ENCODE assay signal across 19 cellular contexts in genomic region chr20:2738734-2739398, GRCh38. TPM values are rescaled to one million over a fixed set of nuclear protein-coding genes. Genes with fewer than 3 reads are reported as not detected.
A peak's percentile ranks its signal among the peaks of the same experiment; 100 is the strongest.
DNase-seq lines count a peak whose midpoint lies in the region; ATAC-seq, FAIRE-seq and TF ChIP-seq lines count a peak whose summit lies in the region.
"Had no signal": no experiment of that assay in that cellular context is flagged by ENCODE, and none has a peak within 500 bp of the region (broad histone marks: within the 10 kb centered on the region; RNA-seq: fewer than 3 reads in every experiment).

No MANE protein-coding gene starts in this region.

- no peaks in the 10 kb centered on the region for H4K20me1 ChIP-seq in H1 (replicated peaks in 1 of 2; ENCODE audit: control insufficient read depth in 1 of 2, insufficient read depth in 2 of 2, low read length in 2 of 2)

- H3K79me1 ChIP-seq in H1 (ENCODE audit: low read depth, low read length) = no peaks in the 10 kb centered on the region

- 71% methylated on average over 13 of the region's 13 CpGs; no CpG with 5 or more reads in 1 of the 2 experiments for WGBS in H1 (ENCODE audit: extremely low coverage in 1 of 2, insufficient coverage in 1 of 2, insufficient read length in 1 of 2, insufficient replicate concordance in 2 of 2, low coverage in 1 of 2, low lambda C conversion rate in 2 of 2, missing lambda C conversion rate in 1 of 2), 2 experiments
- 68 to 72% methylated on average over 10 to 13 of the region's 13 CpGs for WGBS in thyroid gland, 2 donors

- no peaks in the 10 kb centered on the region for H3K79me2 ChIP-seq in H1 (ENCODE audit: control insufficient read depth in 1 of 2, insufficient read depth in 2 of 2, low read length in 2 of 2)

- TF ChIP-seq CTCF in H1 (IDR thresholded peaks at IDR 0.05; ENCODE audit: control extremely low read depth in 1 of 3, insufficient read depth in 1 of 3, low read depth in 1 of 3, low read length in 3 of 3) = no peak
- no peak for TF ChIP-seq CTCF in thyroid gland (IDR thresholded peaks at IDR 0.05)

- peak overlapping the region; percentile 76 for H4K91ac ChIP-seq in H1 (replicated peaks; ENCODE audit: insufficient read length, low read length)

- H3K9me3 ChIP-seq in H1 (ENCODE audit: insufficient read depth in 2 of 2, low read depth in 1 of 2, low read length in 1 of 2) = 0 out of 4 replicates have a peak, but pooled peaks cover 0 to 3% of the 10 kb centered on the region in 2 experiments
- H3K9me3 ChIP-seq in thyroid gland = no peaks in the 10 kb centered on the region
- H3K9me3 ChIP-seq: Peyer's patch had no signal

- peak overlapping the region; percentile 38 for H3K27ac Mint-ChIP-seq in activated naive CD4-positive, alpha-beta T cell treated with anti-CD3 and anti-CD28 coated beads, Interleukin-2, amount 50 U/mL, for 24 hours

- H3K9me3 Mint-ChIP-seq in activated naive CD4-positive, alpha-beta T cell treated with anti-CD3 and anti-CD28 coated beads, Interleukin-2, amount 50 U/mL, for 24 hours = no peaks in the 10 kb centered on the region

- FAIRE-seq in H1 (lab: Jason Lieb, UNC) = no peak
- FAIRE-seq: A204.1, D721Med, K562 had no signal

- H3K14ac ChIP-seq in H1 (ENCODE audit: insufficient read length) = no peak overlapping the region

- no peak overlapping the region for H3K27ac ChIP-seq in H1 (ENCODE audit: low read depth, low read length)
- H3K27ac ChIP-seq in thyroid gland = no peak overlapping the region
- H3K27ac ChIP-seq: Peyer's patch had no signal

- H2AK5ac ChIP-seq in H1 (ENCODE audit: low read depth, low read length) = no peak overlapping the region

- no peak overlapping the region for H3K18ac ChIP-seq in H1 (ENCODE audit: extremely low read depth, low read length)

- no peak for DNase-seq in activated naive CD4-positive, alpha-beta T cell treated with anti-CD3 and anti-CD28 coated beads, Interleukin-2, amount 50 U/mL, for 16 hours
- DNase-seq in H7 = peak; percentile 67
- DNase-seq in H1 (ENCODE audit: low read depth in 1 of 2, low spot score in 2 of 2) = peak in 1 of 2 experiments; percentile 45
- peak; percentile 40 to 60 for DNase-seq in thyroid gland
- no peak for DNase-seq in SW 1271 (lab: John Stamatoyannopoulos, UW)
- DNase-seq: DND-41; HCEC 1CT; NCI-H1105 treated with DMSO at 0.1 percent for 48 hours; NCI-H1694; NCI-H2081 treated with DMSO at 0.1 percent for 48 hours; NK-92 treated with Interleukin-12 subunit alpha and Interleukin-12 subunit beta, amount 100 ng/mL, for 24 hours; Peyer's patch had no signal

- no peaks in the 10 kb centered on the region for H3K27me3 Mint-ChIP-seq in activated naive CD4-positive, alpha-beta T cell treated with anti-CD3 and anti-CD28 coated beads, Interleukin-2, amount 50 U/mL, for 24 hours

- no peak overlapping the region for H3K4ac ChIP-seq in H1 (replicated peaks; ENCODE audit: insufficient read length, low read depth, low read length)

- H3K4me1 ChIP-seq in H1 (replicated peaks in 1 of 4; ENCODE audit: control insufficient read depth in 3 of 4, insufficient read depth in 4 of 4, low read length in 3 of 4) (peaks cover 2 to 9% (median 5%) of the 10 kb centered on the region in 4 experiments), thyroid gland (peaks cover 7 to 13% of the 10 kb centered on the region in 2 donors)

- H3K23ac ChIP-seq in H1 (ENCODE audit: insufficient read length) = no peak overlapping the region

- no peaks in the 10 kb centered on the region for H3K36me3 Mint-ChIP-seq in activated naive CD4-positive, alpha-beta T cell treated with anti-CD3 and anti-CD28 coated beads, Interleukin-2, amount 50 U/mL, for 24 hours

- CTCF ChIA-PET in H1 (lab: Charles Lee; ENCODE audit: partially characterized antibody) = interaction anchor here (0.6 to 18.6 kb wide), 9 partner anchors 9 to 66 kb away, joined by 3 to 286 read pairs (median 7); partner anchors contain the start of gene EBF4

- H2BK15ac ChIP-seq in H1 (ENCODE audit: low read length) = no peak overlapping the region; the same call in 1 of the 2 replicates

- H2AFZ ChIP-seq in H1 (ENCODE audit: low read length) = no peak overlapping the region

- H3K4me2 ChIP-seq in H1 (ENCODE audit: insufficient read depth in 1 of 2, low read depth in 2 of 2, low read length in 2 of 2) = 0 out of 4 replicates have a peak overlapping the region, but pooled peaks of 1 of the 2 experiments have one; percentile 3

- no peak overlapping the region for H3K56ac ChIP-seq in H1 (replicated peaks; ENCODE audit: insufficient read length, low read depth, low read length)

- H4K8ac ChIP-seq in H1 (ENCODE audit: extremely low read depth, insufficient read depth, low read length) = no peak overlapping the region; the same call in 1 of the 2 replicates

- no peaks in the 10 kb centered on the region for H3K36me3 ChIP-seq in H7 (replicated peaks; ENCODE audit: control insufficient read depth, insufficient read depth, low read length)
- H3K36me3 ChIP-seq in H1 (ENCODE audit: control insufficient read depth in 2 of 4, insufficient read depth in 4 of 4, low read length in 3 of 4) = no peaks in the 10 kb centered on the region
- H3K36me3 ChIP-seq in thyroid gland = no peaks in the 10 kb centered on the region
- H3K36me3 ChIP-seq: Peyer's patch had no signal

- H2BK12ac ChIP-seq in H1 (ENCODE audit: low read depth, low read length) = no peak overlapping the region

- no peak overlapping the region for H2BK120ac ChIP-seq in H1 (replicated peaks; ENCODE audit: low read depth, low read length)

- ATAC-seq in GM19324 (IDR thresholded peaks at IDR 0.05; ENCODE audit: low FRiP score, unreplicated experiment) = no peak
- no peak for ATAC-seq in HG03432 (IDR thresholded peaks at IDR 0.05; ENCODE audit: unreplicated experiment)
- ATAC-seq: K562 had no signal

- peak overlapping the region; percentile 48; the same call in 1 of the 2 replicates for H2BK5ac ChIP-seq in H1 (ENCODE audit: low read depth, low read length)

- TF ChIP-seq POLR2A in H1 (IDR thresholded peaks at IDR 0.05; ENCODE audit: control extremely low read depth in 1 of 2, low read depth in 2 of 2, low read length in 2 of 2) = no peak
- no peak for TF ChIP-seq POLR2A in thyroid gland (IDR thresholded peaks at IDR 0.05)

- no peaks in the 10 kb centered on the region for H3K23me2 ChIP-seq in H1 (ENCODE audit: low read depth, low read length)

- peaks cover 57% of the 10 kb centered on the region for H3K4me1 Mint-ChIP-seq in activated naive CD4-positive, alpha-beta T cell treated with anti-CD3 and anti-CD28 coated beads, Interleukin-2, amount 50 U/mL, for 24 hours

- H4K5ac ChIP-seq in H1 (ENCODE audit: insufficient read length, low read depth, low read length) = no peak overlapping the region

- POLR2A ChIA-PET in H1 (lab: Charles Lee; ENCODE audit: partially characterized antibody) = interaction anchor here (1.8 kb wide), 1 partner anchor 32 kb away, joined by 4 read pairs; no protein-coding TSS in a partner anchor

- TF ChIP-seq EP300 in H1 (IDR thresholded peaks at IDR 0.05; ENCODE audit: borderline replicate concordance in 1 of 2, low read depth in 2 of 2, low read length in 2 of 2) = no peak

- H3K4me3 Mint-ChIP-seq in activated naive CD4-positive, alpha-beta T cell treated with anti-CD3 and anti-CD28 coated beads, Interleukin-2, amount 50 U/mL, for 24 hours = no peak overlapping the region

- no peak for TF ChIP-seq RAD21 in H1 (IDR thresholded peaks at IDR 0.05 in 1 of 2, conservative IDR thresholded peaks at IDR 0.05 in 1 of 2; ENCODE audit: low read depth in 2 of 2, low read length in 2 of 2)

- H3K27me3 ChIP-seq in H7 (ENCODE audit: control insufficient read depth, insufficient read depth, low read length) (peaks cover 11% of the 10 kb centered on the region), H1 (replicated peaks in 1 of 4; ENCODE audit: control insufficient read depth in 3 of 4, extremely low read depth in 1 of 4, insufficient read depth in 3 of 4, low read length in 3 of 4) (peaks cover 0 to 9% (median 3%) of the 10 kb centered on the region in 4 experiments; a peak in 3 of 7 replicates), thyroid gland (no peaks in the 10 kb centered on the region)
- H3K27me3 ChIP-seq: Peyer's patch had no signal

- H2BK20ac ChIP-seq in H1 (ENCODE audit: low read length) = no peak overlapping the region

- H3K4me3 ChIP-seq in H7 (ENCODE audit: insufficient read depth, low read depth, low read length) (no peak overlapping the region), H1 (ENCODE audit: extremely low read depth in 1 of 4, insufficient read depth in 2 of 4, low read depth in 3 of 4, low read length in 4 of 4) (no peak overlapping the region), thyroid gland (replicated peaks in 1 of 3) (no peak overlapping the region)
- H3K4me3 ChIP-seq: K562, Peyer's patch had no signal

- intact Hi-C loops in thyroid gland (cut with DNase I) = no loop called here

- H3K9ac ChIP-seq in H1 (replicated peaks in 1 of 4; ENCODE audit: extremely low read depth in 1 of 4, low read depth in 3 of 4, low read length in 3 of 4) = no peak overlapping the region

TF ChIP-seq in H1, 55 proteins besides CTCF, POLR2A, EP300 and RAD21 (continues in another document):
- TF ChIP-seq KDM1A (IDR thresholded peaks at IDR 0.05; ENCODE audit: borderline replicate concordance, low read length) (no peak), SIRT6 (IDR thresholded peaks at IDR 0.05; ENCODE audit: low read length) (no peak), POU5F1 (IDR thresholded peaks at IDR 0.05; ENCODE audit: low read depth, low read length) (no peak), POLR2AphosphoS5 (IDR thresholded peaks at IDR 0.05; ENCODE audit: low read depth, low read length) (no peak), GABPA (IDR thresholded peaks at IDR 0.05; ENCODE audit: borderline replicate concordance, insufficient read depth, low read length) (no peak), TAF7 (optimal IDR thresholded peaks at IDR 0.05; ENCODE audit: borderline replicate concordance, low read depth, low read length) (no peak), SAP30 (IDR thresholded peaks at IDR 0.05; ENCODE audit: insufficient read depth, insufficient replicate concordance, low read length) (no peak), RBBP5 (IDR thresholded peaks at IDR 0.05; ENCODE audit: borderline replicate concordance, low read depth, low read length) (no peak), EGR1 (IDR thresholded peaks at IDR 0.05; ENCODE audit: borderline replicate concordance, low read depth, low read length) (no peak), CHD2 (IDR thresholded peaks at IDR 0.05; ENCODE audit: low read length) (no peak)

RNA-seq across cellular contexts. Expression of gene EBF4, which starts 46.3 kb away (rescaled TPM):
- total RNA-seq in H7 (2014; rRNA removed; shearing (Covaris generic)) = 1.1 and 2.6 TPM in 2 replicates
- total RNA-seq in H1 (2021; fragmentation: NEBNext Ultra II Directional; extraction: Animal tissue kit (Norgen Biotek cat#: 25700)) = 1.2 and 1.6 TPM in 2 replicates
- 2.9 and 3.6 TPM in 2 replicates for polyA plus RNA-seq in H1 (2011; rRNA removed)
- 2.9 TPM for polyA plus RNA-seq in H1 (2011; cell fraction: cytosol; rRNA removed)
- polyA plus RNA-seq in H1 (2011; cell fraction: nucleus; rRNA removed) = 16.0 TPM
- polyA plus RNA-seq in H1 (2012, experiment 1 of 2) = 3.0 to 6.6 TPM (median 3.9 TPM) in 4 replicates
- polyA plus RNA-seq in H1 (2012, experiment 2 of 2) = 2.3 TPM
- 1.5 TPM for polyA plus RNA-seq in H1 (2013, experiment 1 of 2)
- polyA plus RNA-seq in H1 (2013, experiment 2 of 2) = 1.2 TPM
- polyA minus RNA-seq in H1 (2011; rRNA and poly(A)+ RNA removed) = 1.7 and 2.3 TPM in 2 replicates
- 1.9 TPM for polyA minus RNA-seq in H1 (2011; cell fraction: cytosol; rRNA and poly(A)+ RNA removed)
- 2.4 TPM for polyA minus RNA-seq in H1 (2011; cell fraction: nucleus; rRNA and poly(A)+ RNA removed)
- 10 to 100 TPM; 24.2 to 55.8 (median 42.4) TPM for total RNA-seq in thyroid gland
- total RNA-seq: G401 had no signal
- polyA plus RNA-seq: K562 had no signal

Comparison
In these comparisons a context has a peak if more than half of its experiments do, and no peak if none do; other contexts are left out.
1. DNase-seq: peak in H7 (single experiment) and thyroid gland (2 of 2); none in activated naive CD4-positive, alpha-beta T cell treated with anti-CD3 and anti-CD28 coated beads, Interleukin-2, amount 50 U/mL, for 16 hours (single experiment) and SW 1271 (0 of 2).